ENCODE assay signal across 8 cellular contexts in genomic region chr7:44986218-44987053, GRCh38. TPM values are rescaled to one million over a fixed set of nuclear protein-coding genes. Genes with fewer than 3 reads are reported as not detected.
DNase-seq lines count a peak whose midpoint lies in the region; ATAC-seq and TF ChIP-seq lines count a peak whose summit lies in the region.

No MANE protein-coding gene starts in this region.

- TF ChIP-seq CTCF in colonic mucosa (IDR thresholded peaks at IDR 0.05), result no peak

- H3K4me3 ChIP-seq in colonic mucosa, result peak overlapping the region; percentile 54

- intact Hi-C loops in colonic mucosa (cut with DNase I), result no loop called here

- DNase-seq in AG20443 (ENCODE audit: low spot score) (peak; percentile 94), NCI-H510A treated with DMSO at 0.1 percent for 48 hours (lab: John Stamatoyannopoulos, UW) (peak; percentile 96), colonic mucosa (peak; percentile 95), left kidney (ENCODE audit: low read depth, low spot score) (peak; percentile 97)
- peak; percentile 98 for DNase-seq in activated CD4-positive, alpha-beta T cell treated with anti-CD3 and anti-CD28 coated beads for 48 hours
- peak; percentile 96 for DNase-seq in stimulated activated CD4-positive, alpha-beta T cell treated with anti-CD3 and anti-CD28 coated beads, Interleukin-1b, Interleukin-23, amount 100 ng/mL, for 48 hours

- ATAC-seq in GM19043 (IDR thresholded peaks at IDR 0.05; ENCODE audit: low read depth, unreplicated experiment), result peak; percentile 96
- peak; percentile 96 for ATAC-seq in HG03354 (IDR thresholded peaks at IDR 0.05; ENCODE audit: poor library complexity, severe bottlenecking, unreplicated experiment)

- H3K9me3 ChIP-seq in colonic mucosa, result no peaks in the 10 kb centered on the region

- H3K27ac ChIP-seq in colonic mucosa, result peak overlapping the region; percentile 90

- peak overlapping the region; percentile 77 to 89 for H3K9ac ChIP-seq in colonic mucosa (ENCODE audit: low read depth in 2 of 2, low read length in 2 of 2)

- H3K27me3 ChIP-seq in colonic mucosa, result no peaks in the 10 kb centered on the region

- H3K4me1 ChIP-seq in colonic mucosa, result no peaks in the 10 kb centered on the region

- no peaks in the 10 kb centered on the region for H3K36me3 ChIP-seq in colonic mucosa

RNA-seq across cellular contexts. Expression of gene MYO1G, which starts 7.6 kb away (rescaled TPM):
- total RNA-seq in colonic mucosa, result 1 to 10 TPM; 2.1 to 3.6 TPM

RNA-seq across cellular contexts. Expression of gene CCM2, which starts 13.6 kb away (rescaled TPM):
- 10 to 100 TPM; 34.8 to 38.0 TPM for total RNA-seq in colonic mucosa

Comparison
In these comparisons a context has a peak if more than half of its experiments do, and no peak if none do; other contexts are left out.
1. Peak in every context shown above with its lines: DNase-seq, ATAC-seq, H3K4me3 ChIP-seq and H3K27ac ChIP-seq.